In genomic region chr4:141102367-141102766, GRCh38 we compare ENCODE assay signal across 11 cellular contexts. TPM values are rescaled to one million over a fixed set of nuclear protein-coding genes. Genes with fewer than 3 reads are reported as not detected.
A peak's percentile ranks its signal among the peaks of the same experiment; 100 is the strongest.
DNase-seq lines count a peak whose midpoint lies in the region; ATAC-seq and TF ChIP-seq lines count a peak whose summit lies in the region.
"Had no signal": no experiment of that assay in that cellular context is flagged by ENCODE, and none has a peak within 500 bp of the region (broad histone marks: within the 10 kb centered on the region; RNA-seq: fewer than 3 reads in every experiment).

No MANE protein-coding gene starts in this region.

- no peak overlapping the region for H3K27ac ChIP-seq in left lung
- no peak overlapping the region for H3K27ac ChIP-seq in right lobe of liver
- H3K27ac ChIP-seq: BLaER1 treated with 17β-estradiol and CSF1 and Interleukin-3, amounts not matched to agents 10 nM and 100 nM had no signal

- TF ChIP-seq POLR2A in right lobe of liver (IDR thresholded peaks at IDR 0.05) = no peak

- no peaks in the 10 kb centered on the region for H3K4me1 ChIP-seq in left lung
- H3K4me1 ChIP-seq in right lobe of liver = no peaks in the 10 kb centered on the region
- H3K4me1 ChIP-seq: BLaER1 treated with 17β-estradiol and CSF1 and Interleukin-3, amounts not matched to agents 10 nM and 100 nM had no signal

- intact Hi-C loops in left lung (cut with DNase I) (no loop called here), right lobe of liver (cut with DNase I) (no loop called here)

- TF ChIP-seq CTCF in AG09319 (IDR thresholded peaks at IDR 0.05; ENCODE audit: low read depth, low read length) (no peak), left lung (IDR thresholded peaks at IDR 0.05) (no peak), right lobe of liver (IDR thresholded peaks at IDR 0.05) (no peak)

- ATAC-seq in left lung (peak; percentile 50), right lobe of liver (no peak)
- ATAC-seq: HCT116 had no signal

- H3K27me3 ChIP-seq in left lung (no peaks in the 10 kb centered on the region), right lobe of liver (no peaks in the 10 kb centered on the region)
- H3K27me3 ChIP-seq: BLaER1 treated with 17β-estradiol and CSF1 and Interleukin-3, amounts not matched to agents 10 nM and 100 nM had no signal

- H3K4me3 ChIP-seq in left lung (no peak overlapping the region), right lobe of liver (no peak overlapping the region)
- H3K4me3 ChIP-seq: BLaER1 treated with 17β-estradiol and CSF1 and Interleukin-3, amounts not matched to agents 10 nM and 100 nM had no signal

- H3K36me3 ChIP-seq in left lung = no peaks in the 10 kb centered on the region
- no peaks in the 10 kb centered on the region for H3K36me3 ChIP-seq in right lobe of liver
- H3K36me3 ChIP-seq: BLaER1 treated with 17β-estradiol and CSF1 and Interleukin-3, amounts not matched to agents 10 nM and 100 nM had no signal

- 84% methylated on average over 3 of the region's 3 CpGs for WGBS in right lobe of liver (ENCODE audit: insufficient coverage, low coverage, low lambda C conversion rate, missing lambda C conversion rate)

- H3K9me3 ChIP-seq in left lung (no peaks in the 10 kb centered on the region), right lobe of liver (no peaks in the 10 kb centered on the region)
- H3K9me3 ChIP-seq: BLaER1 treated with 17β-estradiol and CSF1 and Interleukin-3, amounts not matched to agents 10 nM and 100 nM had no signal

- peak; percentile 16 for DNase-seq in AG09319 (ENCODE audit: extremely low read depth, low read depth)
- DNase-seq in LHCN-M2 (ENCODE audit: low read depth) = peak; percentile 63
- peak; percentile 35 for DNase-seq in dedifferentiated amniotic fluid mesenchymal stem cell (ENCODE audit: extremely low spot score)
- no peak for DNase-seq in left lung
- DNase-seq in right lobe of liver = no peak
- no peak for DNase-seq in SHP77 treated with DMSO at 0.1 percent for 48 hours (lab: John Stamatoyannopoulos, UW)
- DNase-seq in central memory CD4-positive, alpha-beta T cell = no peak
- DNase-seq in NCI-H2107 (lab: John Stamatoyannopoulos, UW) = no peak
- DNase-seq: cerebellar nuclear complex had no signal

RNA-seq across cellular contexts. Expression of gene RNF150, which starts 30.9 kb away (rescaled TPM):
- 0.29 and 0.45 TPM in 2 replicates for total RNA-seq in LHCN-M2 (2014; rRNA removed)
- 3.2 TPM for polyA plus RNA-seq in LHCN-M2 (2012)
- 1 to 10 TPM; 1.9 to 3.1 TPM for total RNA-seq in left lung
- total RNA-seq in right lobe of liver = 1 to 10 TPM; 1.2 to 1.8 (median 1.5) TPM

Comparison
In these comparisons a context has a peak if more than half of its experiments do, and no peak if none do; other contexts are left out.
1. DNase-seq: peak in AG09319 (single experiment), LHCN-M2 (single experiment) and dedifferentiated amniotic fluid mesenchymal stem cell (single experiment); none in left lung (0 of 2), right lobe of liver (0 of 3), SHP77 treated with DMSO at 0.1 percent for 48 hours (single experiment), central memory CD4-positive, alpha-beta T cell (single experiment) and NCI-H2107 (single experiment).